In the genomic region with DNA sequence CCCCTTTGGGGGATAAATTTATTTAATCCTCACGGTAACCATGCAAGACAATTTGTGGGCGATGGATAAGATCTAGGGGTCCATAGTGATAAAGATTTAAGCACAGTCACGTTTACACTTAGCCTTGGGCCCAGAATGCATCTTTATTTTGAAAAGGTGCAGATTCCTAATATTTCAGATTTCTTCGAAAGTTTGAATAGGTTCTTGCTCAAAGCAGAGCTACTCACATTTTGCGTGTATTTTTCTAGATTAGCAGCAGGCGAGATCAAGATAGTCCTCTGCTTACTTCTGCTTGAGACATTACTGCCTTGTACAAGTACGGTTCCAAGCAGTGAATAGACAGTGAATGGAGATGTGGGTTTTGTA, we compare ENCODE assay signal across 8 cellular contexts. TPM values are rescaled to one million over a fixed set of nuclear protein-coding genes. Genes with fewer than 3 reads are reported as not detected.
DNase-seq lines count a peak whose midpoint lies in the region; ATAC-seq, FAIRE-seq and TF ChIP-seq lines count a peak whose summit lies in the region.

No MANE protein-coding gene starts in this region.

- TF ChIP-seq CTCF in AG04449 (IDR thresholded peaks at IDR 0.05; ENCODE audit: insufficient read depth, low read length, missing control alignments): no peak
- no peak for TF ChIP-seq CTCF in HCT116 (IDR thresholded peaks at IDR 0.05 in 2 of 3, conservative IDR thresholded peaks at IDR 0.05 in 1 of 3; ENCODE audit: borderline replicate concordance in 1 of 3, insufficient read depth in 1 of 3, low read depth in 2 of 3, low read length in 2 of 3)
- no peak for TF ChIP-seq CTCF in astrocyte (IDR thresholded peaks at IDR 0.05; ENCODE audit: insufficient read depth, low read depth, low read length)

- H3K4me3 Mint-ChIP-seq in astrocyte (ENCODE audit: unreplicated experiment) (peak overlapping the region; percentile 97), memory B cell (peak overlapping the region; percentile 100)

- RAD21 ChIA-PET in HCT116 (lab: Charles Lee; ENCODE audit: low non-redundant PET in 1 of 2, low total read pairs in 2 of 2, uncharacterized antibody in 2 of 2, unreplicated experiment in 2 of 2): no interaction called here

- CTCF ChIA-PET in AG04449 (lab: Yijun Ruan, JAX): interaction anchor here (1.0 to 2.5 kb wide), 2 partner anchors 13 to 137 kb away, joined by 4 to 10 read pairs; no protein-coding TSS in a partner anchor
- CTCF ChIA-PET in HCT116 (lab: Charles Lee): no interaction called here
- CTCF ChIA-PET in HEK293T (lab: Yijun Ruan, JAX): interaction anchor here (0.7 kb wide), 1 partner anchor 13 kb away, joined by 3 read pairs; no protein-coding TSS in a partner anchor

- 0 out of 2 replicates have a peak, but pooled peaks cover 3% of the 10 kb centered on the region for H3K9me2 ChIP-seq in HCT116 (ENCODE audit: insufficient read depth)

- H3K9ac ChIP-seq in HCT116 (ENCODE audit: low read length): peak overlapping the region; percentile 77
- peak overlapping the region; percentile 92 for H3K9ac ChIP-seq in astrocyte (ENCODE audit: low read length)

- BruUV-seq in HCT116 (replicated peaks; lab: Mats Ljungman, UMichigan): no TSS peak

- POLR2A ChIA-PET in AG04449 (lab: Yijun Ruan, JAX): no interaction called here
- POLR2A ChIA-PET in HCT116 (lab: Charles Lee): no interaction called here
- POLR2A ChIA-PET in HEK293T (lab: Yijun Ruan, JAX): interaction anchor here (1.0 to 2.6 kb wide), 6 partner anchors 9 to 394 kb away, joined by 3 to 45 read pairs (median 5); partner anchors contain the start of gene COLGALT2

- H3K4me1 ChIP-seq in HCT116 (ENCODE audit: control insufficient read depth in 1 of 2, insufficient read depth in 2 of 2, low read length in 2 of 2) (peaks cover 2 to 30% of the 10 kb centered on the region in 2 experiments; a peak in 3 of 4 replicates), astrocyte (ENCODE audit: insufficient read depth, low read length) (peaks cover 8% of the 10 kb centered on the region)

- H3K4me2 ChIP-seq in HCT116 (ENCODE audit: low read length) (peak overlapping the region; percentile 93), astrocyte (ENCODE audit: low read length) (peak overlapping the region; percentile 87)

- intact Hi-C loops in HCT116 (cut with micrococcal nuclease): loop anchor here (5.0 kb wide), 1 partner anchor 865 kb away; the partner anchor contains the start of gene LAMC2

- no peak for ATAC-seq in HCT116
- no peak for ATAC-seq in memory B cell (ENCODE audit: low read depth)
- no peak for ATAC-seq in HG03025 (IDR thresholded peaks at IDR 0.05; ENCODE audit: low FRiP score, unreplicated experiment)

- H3K27me3 Mint-ChIP-seq in astrocyte (ENCODE audit: low read depth, unreplicated experiment) (no peaks in the 10 kb centered on the region), memory B cell (peaks cover 3% of the 10 kb centered on the region)

- FAIRE-seq in astrocyte (lab: Jason Lieb, UNC): no peak

- H3K9me3 ChIP-seq in HCT116 (ENCODE audit: control insufficient read depth in 1 of 2, insufficient read depth in 1 of 2, low read depth in 1 of 2, low read length in 2 of 2) (no peaks in the 10 kb centered on the region), astrocyte (ENCODE audit: insufficient read depth, low read depth, low read length) (no peaks in the 10 kb centered on the region)

- no peaks in the 10 kb centered on the region; the same call in 1 of the 2 replicates for H3K27me3 ChIP-seq in HCT116 (ENCODE audit: insufficient read depth, low read length)
- no peaks in the 10 kb centered on the region for H3K27me3 ChIP-seq in astrocyte (ENCODE audit: insufficient read depth, low read length)

- no peak for TF ChIP-seq RAD21 in HCT116 (IDR thresholded peaks at IDR 0.05; ENCODE audit: low read depth)

- peaks cover 22% of the 10 kb centered on the region for H3K4me1 Mint-ChIP-seq in astrocyte (ENCODE audit: low read depth, unreplicated experiment)
- peaks cover 16% of the 10 kb centered on the region for H3K4me1 Mint-ChIP-seq in memory B cell

- H3K36me3 ChIP-seq in HCT116 (ENCODE audit: control insufficient read depth in 1 of 2, insufficient read depth in 2 of 2, low read length in 2 of 2) (0 out of 4 replicates have a peak, but pooled peaks cover 0 to 5% of the 10 kb centered on the region in 2 experiments), astrocyte (ENCODE audit: insufficient read depth, low read length) (no peaks in the 10 kb centered on the region)

- H4K20me1 ChIP-seq in HCT116 (ENCODE audit: insufficient read depth): no peaks in the 10 kb centered on the region
- no peaks in the 10 kb centered on the region for H4K20me1 ChIP-seq in astrocyte (ENCODE audit: insufficient read depth, low read length)

- H3K36me3 Mint-ChIP-seq in astrocyte (ENCODE audit: low read depth, unreplicated experiment) (peaks cover 2% of the 10 kb centered on the region), memory B cell (peaks cover 12% of the 10 kb centered on the region)

- H3K27ac Mint-ChIP-seq in astrocyte (ENCODE audit: unreplicated experiment) (peak overlapping the region; percentile 97), memory B cell (peak overlapping the region; percentile 84)

- TF ChIP-seq POLR2A in HCT116 (IDR thresholded peaks at IDR 0.05; ENCODE audit: borderline replicate concordance, extremely low read depth, insufficient read depth, insufficient read length): no peak

- H3K79me2 ChIP-seq in HCT116 (ENCODE audit: insufficient read depth, low read length) (peaks cover 23% of the 10 kb centered on the region), astrocyte (ENCODE audit: insufficient read depth, low read length) (peaks cover 23% of the 10 kb centered on the region)

- H3K4me3 ChIP-seq in AG04449 (ENCODE audit: low read depth, low read length) (peak overlapping the region; percentile 81), HCT116 (replicated peaks in 1 of 2; ENCODE audit: low read depth in 1 of 2, low read length in 2 of 2) (peak overlapping the region; percentile 76 to 81), astrocyte (ENCODE audit: insufficient read depth, low read depth, low read length) (peak overlapping the region; percentile 90)

- peaks cover 3% of the 10 kb centered on the region for H3K9me3 Mint-ChIP-seq in astrocyte (ENCODE audit: unreplicated experiment)
- H3K9me3 Mint-ChIP-seq in memory B cell: no peaks in the 10 kb centered on the region

- H2AFZ ChIP-seq in HCT116 (ENCODE audit: low read depth, low read length, poor library complexity, severe bottlenecking): peak overlapping the region; percentile 26
- H2AFZ ChIP-seq in astrocyte (ENCODE audit: low read depth, low read length): peak overlapping the region; percentile 96

- peak overlapping the region; percentile 86 for H3K27ac ChIP-seq in HCT116 (ENCODE audit: low read depth, low read length)
- peak overlapping the region; percentile 87 for H3K27ac ChIP-seq in astrocyte (ENCODE audit: low read depth, low read length)

- DNase-seq in AG04449 (ENCODE audit: low read depth, low spot score) (no peak), HCT116 (ENCODE audit: low read depth, low spot score) (no peak), astrocyte (ENCODE audit: low read depth) (no peak), memory B cell (ENCODE audit: low spot score in 2 of 2) (no peak), SKM-1 (lab: John Stamatoyannopoulos, UW; ENCODE audit: unreplicated experiment) (no peak), HEK293T (ENCODE audit: extremely low spot score) (no peak), DMS153 treated with DMSO at 0.1 percent for 48 hours (lab: John Stamatoyannopoulos, UW; ENCODE audit: unreplicated experiment) (no peak)

TF ChIP-seq in HCT116, 20 proteins besides CTCF, POLR2A, EP300 and RAD21 (continues in another document):
- TF ChIP-seq CBX3 (IDR thresholded peaks at IDR 0.05; ENCODE audit: low read depth) (no peak), CEBPB (IDR thresholded peaks at IDR 0.05; ENCODE audit: low read depth) (no peak), ELF1 (IDR thresholded peaks at IDR 0.05; ENCODE audit: borderline replicate concordance, low read depth) (no peak), ZBTB33 (IDR thresholded peaks at IDR 0.05; ENCODE audit: extremely low read depth, insufficient replicate concordance, low read length) (no peak)

TF ChIP-seq in HEK293T, 16 proteins besides CTCF, POLR2A, EP300 and RAD21:
- TF ChIP-seq SP1 (IDR thresholded peaks at IDR 0.05) (no peak), CTBP1 (IDR thresholded peaks at IDR 0.05; ENCODE audit: borderline replicate concordance) (no peak), NFRKB (IDR thresholded peaks at IDR 0.05) (no peak), L3MBTL2 (conservative IDR thresholded peaks at IDR 0.05) (no peak), SUZ12 (IDR thresholded peaks at IDR 0.05) (no peak), ZNF384 (IDR thresholded peaks at IDR 0.05) (no peak), PKNOX1 (IDR thresholded peaks at IDR 0.05) (no peak), TARDBP (IDR thresholded peaks at IDR 0.05) (no peak), FOXA1 (IDR thresholded peaks at IDR 0.05) (no peak), LEF1 (IDR thresholded peaks at IDR 0.05; ENCODE audit: borderline replicate concordance) (no peak), FOXM1 (IDR thresholded peaks at IDR 0.05; ENCODE audit: borderline replicate concordance) (no peak), HDGF (IDR thresholded peaks at IDR 0.05; ENCODE audit: borderline replicate concordance) (no peak), FOXK2 (IDR thresholded peaks at IDR 0.05) (no peak), ARNT (IDR thresholded peaks at IDR 0.05) (no peak), BHLHE40 (IDR thresholded peaks at IDR 0.05; ENCODE audit: borderline replicate concordance) (no peak), ELF4 (IDR thresholded peaks at IDR 0.05) (no peak)

RNA-seq across cellular contexts. Expression of gene TSEN15, which starts 0.6 kb away (rescaled TPM):
- total RNA-seq in HCT116 (2021; ENCODE audit: unreplicated experiment) (31.1 TPM), astrocyte (28.0 and 29.3 TPM in 2 replicates)
- 15.4 and 22.3 TPM in 2 replicates for polyA plus RNA-seq in HCT116 (2012)

RNA-seq across cellular contexts. Expression of gene COLGALT2, which starts 14.6 kb away (rescaled TPM):
- total RNA-seq in HCT116 (2021; ENCODE audit: unreplicated experiment) (0.22 TPM), astrocyte (5.4 and 5.8 TPM in 2 replicates)
- 0.09 TPM in 2 replicates for polyA plus RNA-seq in HCT116 (2012)
